ENCODE assay signal across 8 cellular contexts in genomic region chr1:8396912-8397406, GRCh38.
DNase-seq lines count a peak whose midpoint lies in the region; ATAC-seq, FAIRE-seq and TF ChIP-seq lines count a peak whose summit lies in the region.

No MANE protein-coding gene starts in this region.

- no peaks in the 10 kb centered on the region for H3K9me3 ChIP-seq in cardiac muscle cell (ENCODE audit: low read depth)

- FAIRE-seq in GM18507 (lab: Jason Lieb, UNC): peak; percentile 70

- peaks cover 34% of the 10 kb centered on the region for H3K4me1 ChIP-seq in cardiac muscle cell (ENCODE audit: low read depth)

- peak overlapping the region; percentile 80 for H3K27ac ChIP-seq in cardiac muscle cell
- peak overlapping the region in 12 of 21 experiments; percentile 12 to 74 (median 40) for H3K27ac ChIP-seq in skin epidermis

- ATAC-seq in HG03280 (IDR thresholded peaks at IDR 0.05; ENCODE audit: unreplicated experiment) (peak; percentile 54), HG02588 (IDR thresholded peaks at IDR 0.05; ENCODE audit: unreplicated experiment) (no peak)

- H3K27me3 ChIP-seq in cardiac muscle cell: no peaks in the 10 kb centered on the region

- peaks cover 2% of the 10 kb centered on the region for H3K36me3 ChIP-seq in cardiac muscle cell

- no peak for TF ChIP-seq CTCF in cardiac muscle cell (IDR thresholded peaks at IDR 0.05; ENCODE audit: low read depth, low read length)

- no peak overlapping the region for H3K4me3 ChIP-seq in cardiac muscle cell
- H3K4me3 ChIP-seq in skin epidermis: no peak overlapping the region

- DNase-seq in GM18507 (ENCODE audit: extremely low spot score, insufficient read length, low read depth) (no peak), cardiac muscle cell (ENCODE audit: low read depth in 1 of 2, low spot score in 1 of 2) (peak; percentile 20 to 96), NCI-H2196 (lab: John Stamatoyannopoulos, UW; ENCODE audit: unreplicated experiment) (no peak), amygdala (lab: John Stamatoyannopoulos, UW) (no peak)
- peak; percentile 37 to 52 for DNase-seq in activated T-cell treated with anti-CD3 and anti-CD28 coated beads, Interleukin-2, amount 50 U/mL, for 48 hours

Comparison
In these comparisons a context has a peak if more than half of its experiments do, and no peak if none do; other contexts are left out.
1. DNase-seq: peak in activated T-cell treated with anti-CD3 and anti-CD28 coated beads, Interleukin-2, amount 50 U/mL, for 48 hours (2 of 2) and cardiac muscle cell (2 of 2); none in GM18507 (single experiment), NCI-H2196 (single experiment) and amygdala (0 of 56).